Comparison of ENCODE assay signal across 19 cellular contexts in genomic region chr11:57410287-57410686, GRCh38. TPM values are rescaled to one million over a fixed set of nuclear protein-coding genes. Genes with fewer than 3 reads are reported as not detected.
A peak's percentile ranks its signal among the peaks of the same experiment; 100 is the strongest.
DNase-seq lines count a peak whose midpoint lies in the region; ATAC-seq and TF ChIP-seq lines count a peak whose summit lies in the region.
"Had no signal": no experiment of that assay in that cellular context is flagged by ENCODE, and none has a peak within 500 bp of the region (broad histone marks: within the 10 kb centered on the region; RNA-seq: fewer than 3 reads in every experiment).

No MANE protein-coding gene starts in this region.

- peaks cover 80% of the 10 kb centered on the region for H3K4me1 Mint-ChIP-seq in activated CD8-positive, alpha-beta T cell treated with anti-CD3 and anti-CD28 coated beads for 36 hours (ENCODE audit: low read depth)
- H3K4me1 Mint-ChIP-seq in activated CD8-positive, alpha-beta T cell treated with anti-CD3 and anti-CD28 coated beads, Interleukin-2, amount 10 ng/mL, durations not matched to agents 7 days and 5 days (ENCODE audit: low read depth) = peaks cover 32% of the 10 kb centered on the region
- peaks cover 29% of the 10 kb centered on the region for H3K4me1 Mint-ChIP-seq in Calu3 (ENCODE audit: low read depth, unreplicated experiment)
- H3K4me1 Mint-ChIP-seq: mesothelial cell of epicardium had no signal

- CTCF ChIA-PET in activated CD8-positive, alpha-beta T cell treated with anti-CD3 and anti-CD28 coated beads for 36 hours (lab: Charles Lee) = no interaction called here
- CTCF ChIA-PET in activated CD8-positive, alpha-beta T cell treated with anti-CD3 and anti-CD28 coated beads, Interleukin-2, amount 10 ng/mL, durations not matched to agents 7 days and 5 days (lab: Charles Lee) = interaction anchor here (1.0 kb wide), 1 partner anchor 47 kb away, joined by 3 read pairs; no protein-coding TSS in a partner anchor
- CTCF ChIA-PET in Calu3 (lab: Charles Lee) = interaction anchor here (1.0 kb wide), 1 partner anchor 104 kb away, joined by 3 read pairs; no protein-coding TSS in a partner anchor

- H3K27ac Mint-ChIP-seq in activated CD8-positive, alpha-beta T cell treated with anti-CD3 and anti-CD28 coated beads for 36 hours = peak overlapping the region; percentile 74
- no peak overlapping the region for H3K27ac Mint-ChIP-seq in activated CD8-positive, alpha-beta T cell treated with anti-CD3 and anti-CD28 coated beads, Interleukin-2, amount 10 ng/mL, durations not matched to agents 7 days and 5 days
- no peak overlapping the region for H3K27ac Mint-ChIP-seq in Calu3 (ENCODE audit: unreplicated experiment)
- H3K27ac Mint-ChIP-seq: activated T-helper 1 cell treated with anti-CD3 and anti-CD28 coated beads, Interleukin-12 subunit alpha, Interleukin-12 subunit beta, Interleukin-2, Interleukin-4 antibody, amounts not matched to agents 30 ng/mL and 10 ng/mL and 1 ng/mL, durations not matched to agents 14 hours and 24 hours and 36 hours; mesothelial cell of epicardium; WTC11 had no signal

- POLR2A ChIA-PET in activated CD8-positive, alpha-beta T cell treated with anti-CD3 and anti-CD28 coated beads for 36 hours (lab: Charles Lee) = interaction anchor here (1.3 to 19.8 kb wide), 3 partner anchors 11 to 14 kb away, joined by 3 to 264 read pairs (median 8); partner anchors contain the start of gene SLC43A3
- POLR2A ChIA-PET in activated CD8-positive, alpha-beta T cell treated with anti-CD3 and anti-CD28 coated beads, Interleukin-2, amount 10 ng/mL, durations not matched to agents 7 days and 5 days (lab: Charles Lee) = no interaction called here

- H3K4me3 ChIP-seq in epithelial cell of esophagus (ENCODE audit: low read length) = no peak overlapping the region
- H3K4me3 ChIP-seq: pancreas, SK-N-MC had no signal

- H3K9me3 Mint-ChIP-seq in activated CD8-positive, alpha-beta T cell treated with anti-CD3 and anti-CD28 coated beads for 36 hours = no peaks in the 10 kb centered on the region
- H3K9me3 Mint-ChIP-seq in activated CD8-positive, alpha-beta T cell treated with anti-CD3 and anti-CD28 coated beads, Interleukin-2, amount 10 ng/mL, durations not matched to agents 7 days and 5 days (ENCODE audit: insufficient read depth) = no peaks in the 10 kb centered on the region
- H3K9me3 Mint-ChIP-seq in Calu3 (ENCODE audit: low read depth, unreplicated experiment) = no peaks in the 10 kb centered on the region
- H3K9me3 Mint-ChIP-seq: activated T-helper 1 cell treated with anti-CD3 and anti-CD28 coated beads, Interleukin-12 subunit alpha, Interleukin-12 subunit beta, Interleukin-2, Interleukin-4 antibody, amounts not matched to agents 30 ng/mL and 10 ng/mL and 1 ng/mL, durations not matched to agents 14 hours and 24 hours and 36 hours; central memory CD8-positive, alpha-beta T cell; mesothelial cell of epicardium; WTC11 had no signal

- ATAC-seq in activated CD8-positive, alpha-beta T cell treated with anti-CD3 and anti-CD28 coated beads for 36 hours = no peak
- no peak for ATAC-seq in activated CD8-positive, alpha-beta T cell treated with anti-CD3 and anti-CD28 coated beads, Interleukin-2, amount 10 ng/mL, durations not matched to agents 7 days and 5 days
- ATAC-seq: pancreas, WTC11 had no signal

- H3K4me3 Mint-ChIP-seq in activated CD8-positive, alpha-beta T cell treated with anti-CD3 and anti-CD28 coated beads for 36 hours = no peak overlapping the region
- no peak overlapping the region for H3K4me3 Mint-ChIP-seq in activated CD8-positive, alpha-beta T cell treated with anti-CD3 and anti-CD28 coated beads, Interleukin-2, amount 10 ng/mL, durations not matched to agents 7 days and 5 days
- H3K4me3 Mint-ChIP-seq in Calu3 (ENCODE audit: low read depth, unreplicated experiment) = no peak overlapping the region
- H3K4me3 Mint-ChIP-seq: activated T-helper 1 cell treated with anti-CD3 and anti-CD28 coated beads, Interleukin-12 subunit alpha, Interleukin-12 subunit beta, Interleukin-2, Interleukin-4 antibody, amounts not matched to agents 30 ng/mL and 10 ng/mL and 1 ng/mL, durations not matched to agents 14 hours and 24 hours and 36 hours; central memory CD8-positive, alpha-beta T cell; mesothelial cell of epicardium; WTC11 had no signal

- DNase-seq in activated CD8-positive, alpha-beta T cell treated with anti-CD3 and anti-CD28 coated beads for 36 hours = no peak
- no peak for DNase-seq in activated CD8-positive, alpha-beta T cell treated with anti-CD3 and anti-CD28 coated beads, Interleukin-2, amount 10 ng/mL, durations not matched to agents 7 days and 5 days
- peak; percentile 45 for DNase-seq in MV-4-11 (lab: John Stamatoyannopoulos, UW)
- DNase-seq in epithelial cell of esophagus (ENCODE audit: low read depth) = peak; percentile 73
- peak; percentile 89 for DNase-seq in renal cortical epithelial cell (ENCODE audit: low read depth)
- no peak for DNase-seq in stimulated activated CD4-positive, alpha-beta T cell treated with anti-CD3 and anti-CD28 coated beads, Interleukin-2, amount 100 ng/mL, for 24 hours
- DNase-seq in NCI-H187 treated with DMSO at 0.1 percent for 48 hours (lab: John Stamatoyannopoulos, UW) = no peak
- no peak for DNase-seq in Calu3
- DNase-seq: DMS53; Karpas-422; pancreas; stimulated activated CD4-positive, alpha-beta T cell treated with anti-CD3 and anti-CD28 coated beads, Interleukin-15, amount 100 ng/mL, for 24 hours had no signal

- H3K27me3 Mint-ChIP-seq in activated CD8-positive, alpha-beta T cell treated with anti-CD3 and anti-CD28 coated beads for 36 hours = no peaks in the 10 kb centered on the region
- H3K27me3 Mint-ChIP-seq in activated CD8-positive, alpha-beta T cell treated with anti-CD3 and anti-CD28 coated beads, Interleukin-2, amount 10 ng/mL, durations not matched to agents 7 days and 5 days (ENCODE audit: low read depth) = no peaks in the 10 kb centered on the region
- H3K27me3 Mint-ChIP-seq in Calu3 (ENCODE audit: unreplicated experiment) = no peaks in the 10 kb centered on the region
- H3K27me3 Mint-ChIP-seq: central memory CD8-positive, alpha-beta T cell had no signal

- intact Hi-C loops in activated CD8-positive, alpha-beta T cell treated with anti-CD3 and anti-CD28 coated beads for 36 hours (cut with micrococcal nuclease) = no loop called here
- intact Hi-C loops in Calu3 (cut with micrococcal nuclease; ENCODE audit: unreplicated experiment) = loop anchor here (2.0 kb wide), 1 partner anchor 17 kb away; the partner anchor contains the start of gene SLC43A3

- no TSS peak for BruUV-seq in Calu3 (replicated peaks; lab: Mats Ljungman, UMichigan)

- TF ChIP-seq CTCF in activated CD8-positive, alpha-beta T cell treated with anti-CD3 and anti-CD28 coated beads for 36 hours (IDR thresholded peaks at IDR 0.05) = no peak
- TF ChIP-seq CTCF in epithelial cell of esophagus (IDR thresholded peaks at IDR 0.05; ENCODE audit: insufficient read depth, low read depth, low read length, missing control alignments) (no peak), Calu3 (IDR thresholded peaks at IDR 0.05; ENCODE audit: unreplicated experiment) (no peak)

- H3K36me3 Mint-ChIP-seq in activated CD8-positive, alpha-beta T cell treated with anti-CD3 and anti-CD28 coated beads for 36 hours (ENCODE audit: low read depth) = peaks cover 86% of the 10 kb centered on the region
- peaks cover 82% of the 10 kb centered on the region for H3K36me3 Mint-ChIP-seq in activated CD8-positive, alpha-beta T cell treated with anti-CD3 and anti-CD28 coated beads, Interleukin-2, amount 10 ng/mL, durations not matched to agents 7 days and 5 days (ENCODE audit: low read depth)
- peaks cover 56% of the 10 kb centered on the region for H3K36me3 Mint-ChIP-seq in Calu3 (ENCODE audit: insufficient read depth, unreplicated experiment)

RNA-seq across cellular contexts. Expression of gene SLC43A3, which starts 16.6 kb away (rescaled TPM):
- total RNA-seq in activated CD8-positive, alpha-beta T cell treated with anti-CD3 and anti-CD28 coated beads for 36 hours = 100 to 1,000 TPM; 294 to 300 TPM
- total RNA-seq in activated CD8-positive, alpha-beta T cell treated with anti-CD3 and anti-CD28 coated beads, Interleukin-2, amount 10 ng/mL, durations not matched to agents 7 days and 5 days = 100 to 1,000 TPM; 103 to 120 TPM
- total RNA-seq in renal cortical epithelial cell (46.4 and 47.9 TPM in 2 replicates), Calu3 (2022) (91.8 and 127 TPM in 2 replicates)

RNA-seq across cellular contexts. Expression of gene PRG2, which starts 19.8 kb away (rescaled TPM):
- 1 to 10 TPM in 1 of 2 experiments, under 1 TPM in 1; 0.43 to 2.3 TPM for total RNA-seq in activated CD8-positive, alpha-beta T cell treated with anti-CD3 and anti-CD28 coated beads for 36 hours
- total RNA-seq in activated CD8-positive, alpha-beta T cell treated with anti-CD3 and anti-CD28 coated beads, Interleukin-2, amount 10 ng/mL, durations not matched to agents 7 days and 5 days = under 1 TPM in 1 of 2 experiments, not detected in 1; 0.26 TPM
- not detected in 2 replicates for total RNA-seq in renal cortical epithelial cell
- total RNA-seq in Calu3 (2022) = not detected in 2 replicates
- total RNA-seq: activated T-helper 1 cell treated with anti-CD3 and anti-CD28 coated beads, Interleukin-12 subunit alpha, Interleukin-12 subunit beta, Interleukin-2, Interleukin-4 antibody, amounts not matched to agents 30 ng/mL and 10 ng/mL and 1 ng/mL, durations not matched to agents 14 hours and 24 hours and 36 hours; mesothelial cell of epicardium; pancreas had no signal

RNA-seq across cellular contexts. Expression of gene PRG3, which starts 29.3 kb away (rescaled TPM):
- total RNA-seq in activated CD8-positive, alpha-beta T cell treated with anti-CD3 and anti-CD28 coated beads for 36 hours = not detected
- total RNA-seq in activated CD8-positive, alpha-beta T cell treated with anti-CD3 and anti-CD28 coated beads, Interleukin-2, amount 10 ng/mL, durations not matched to agents 7 days and 5 days = not detected
- total RNA-seq in renal cortical epithelial cell (not detected in 2 replicates), Calu3 (2022) (not detected in 2 replicates)
- total RNA-seq: activated T-helper 1 cell treated with anti-CD3 and anti-CD28 coated beads, Interleukin-12 subunit alpha, Interleukin-12 subunit beta, Interleukin-2, Interleukin-4 antibody, amounts not matched to agents 30 ng/mL and 10 ng/mL and 1 ng/mL, durations not matched to agents 14 hours and 24 hours and 36 hours; endothelial cell of umbilical vein; mesothelial cell of epicardium; pancreas; ureter; WTC11 had no signal

RNA-seq across cellular contexts. Expression of gene RTN4RL2, which starts 50.0 kb away (rescaled TPM):
- under 1 TPM; 0.23 to 0.27 TPM for total RNA-seq in activated CD8-positive, alpha-beta T cell treated with anti-CD3 and anti-CD28 coated beads for 36 hours
- total RNA-seq in activated CD8-positive, alpha-beta T cell treated with anti-CD3 and anti-CD28 coated beads, Interleukin-2, amount 10 ng/mL, durations not matched to agents 7 days and 5 days = under 1 TPM; 0.47 to 0.57 TPM
- 0.05 TPM in 1 of 2 replicates, not detected in the other for total RNA-seq in renal cortical epithelial cell
- 1.9 and 3.6 TPM in 2 replicates for total RNA-seq in Calu3 (2022)
- total RNA-seq: activated T-helper 1 cell treated with anti-CD3 and anti-CD28 coated beads, Interleukin-12 subunit alpha, Interleukin-12 subunit beta, Interleukin-2, Interleukin-4 antibody, amounts not matched to agents 30 ng/mL and 10 ng/mL and 1 ng/mL, durations not matched to agents 14 hours and 24 hours and 36 hours had no signal

Comparison
In these comparisons a context has a peak if more than half of its experiments do, and no peak if none do; other contexts are left out.
1. DNase-seq: peak in MV-4-11 (single experiment), epithelial cell of esophagus (single experiment) and renal cortical epithelial cell (single experiment); none in activated CD8-positive, alpha-beta T cell treated with anti-CD3 and anti-CD28 coated beads for 36 hours (single experiment), activated CD8-positive, alpha-beta T cell treated with anti-CD3 and anti-CD28 coated beads, Interleukin-2, amount 10 ng/mL, durations not matched to agents 7 days and 5 days (single experiment), stimulated activated CD4-positive, alpha-beta T cell treated with anti-CD3 and anti-CD28 coated beads, Interleukin-2, amount 100 ng/mL, for 24 hours (0 of 2), NCI-H187 treated with DMSO at 0.1 percent for 48 hours (single experiment) and Calu3 (single experiment).